Comparison of ENCODE assay signal across 8 cellular contexts in the genomic region with DNA sequence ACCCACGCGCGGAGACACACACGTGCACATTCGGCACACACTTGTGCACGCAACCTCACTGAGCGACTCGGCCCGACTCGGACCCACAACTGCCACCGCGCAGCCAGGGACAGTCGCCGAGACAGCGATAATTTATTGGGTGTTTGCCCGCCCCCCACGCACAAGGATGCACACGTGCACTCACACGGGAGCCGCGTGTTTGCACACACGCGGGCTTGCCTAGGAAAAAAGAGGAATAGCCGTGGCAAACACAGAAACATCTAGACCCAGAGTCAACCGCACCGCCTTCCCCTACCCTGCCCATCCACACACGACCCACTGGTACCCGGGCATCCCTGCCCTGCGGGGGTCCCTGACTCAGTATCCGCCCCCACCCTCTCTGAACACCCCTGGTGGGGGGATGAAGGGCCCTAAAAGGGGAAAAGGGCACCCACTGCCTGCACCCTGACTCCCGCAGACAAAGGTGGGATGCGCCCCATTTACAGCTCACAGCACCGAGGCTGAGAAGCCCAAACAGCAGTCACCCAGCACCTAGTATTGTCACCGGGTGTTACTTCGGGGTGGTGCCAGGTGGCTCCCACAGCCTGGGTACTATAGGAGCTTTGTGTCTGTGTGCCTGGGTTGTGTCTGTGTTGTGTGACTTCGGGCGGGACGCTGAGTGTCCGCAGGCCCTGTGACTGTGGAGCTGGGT.
DNase-seq lines count a peak whose midpoint lies in the region; ATAC-seq and TF ChIP-seq lines count a peak whose summit lies in the region.

No MANE protein-coding gene starts in this region.

- no peaks in the 10 kb centered on the region for H3K9me3 ChIP-seq in BLaER1
- no peaks in the 10 kb centered on the region for H3K9me3 ChIP-seq in MM.1S (replicated peaks; ENCODE audit: insufficient read depth, low read length)
- no peaks in the 10 kb centered on the region for H3K9me3 ChIP-seq in mucosa of stomach (ENCODE audit: control insufficient read depth, low read length)

- H3K9ac ChIP-seq in BLaER1 = peak overlapping the region; percentile 92; the same call in 1 of the 2 replicates
- H3K9ac ChIP-seq in MM.1S (ENCODE audit: low read length) = no peak overlapping the region
- H3K9ac ChIP-seq in mucosa of stomach (ENCODE audit: low read length) = peak overlapping the region; percentile 45

- H3K4me2 ChIP-seq in BLaER1 = peak overlapping the region; percentile 98
- H3K4me2 ChIP-seq in MM.1S (ENCODE audit: low read depth, low read length) = peak overlapping the region; percentile 95; the same call in 1 of the 2 replicates

- H4K20me1 ChIP-seq in BLaER1 (peaks cover 29% of the 10 kb centered on the region), MM.1S (ENCODE audit: insufficient read depth, low read length) (no peaks in the 10 kb centered on the region)

- H3K9me3 Mint-ChIP-seq in central memory CD8-positive, alpha-beta T cell = no peaks in the 10 kb centered on the region

- peak overlapping the region; percentile 94 for H3K27ac Mint-ChIP-seq in central memory CD8-positive, alpha-beta T cell (ENCODE audit: low read depth)

- H3K36me3 Mint-ChIP-seq in central memory CD8-positive, alpha-beta T cell (ENCODE audit: insufficient read depth) = peaks cover 26% of the 10 kb centered on the region

- H3F3A ChIP-seq in MM.1S (ENCODE audit: insufficient read depth, low read length) = peaks cover 10% of the 10 kb centered on the region

- no peak overlapping the region for H2AFZ ChIP-seq in MM.1S (ENCODE audit: low read length)

- no peak for DNase-seq in MM.1S
- no peak for DNase-seq in central memory CD8-positive, alpha-beta T cell (ENCODE audit: low spot score in 2 of 2)
- DNase-seq in GM19240 (ENCODE audit: insufficient read length, low spot score) = no peak
- DNase-seq in NCI-H2029 treated with DMSO at 0.1 percent for 48 hours (lab: John Stamatoyannopoulos, UW) = no peak

- H3K4me3 Mint-ChIP-seq in central memory CD8-positive, alpha-beta T cell = peak overlapping the region; percentile 83

- H3K4me3 ChIP-seq in BLaER1 = peak overlapping the region; percentile 63; the same call in 1 of the 2 replicates
- H3K4me3 ChIP-seq in MM.1S (ENCODE audit: low read length) = peak overlapping the region; percentile 47; the same call in 1 of the 2 replicates
- peak overlapping the region; percentile 51 for H3K4me3 ChIP-seq in mucosa of stomach (ENCODE audit: low read length)

- H3K9me2 ChIP-seq in MM.1S (replicated peaks; ENCODE audit: insufficient read depth, low read length) = no peaks in the 10 kb centered on the region

- peak; percentile 12 for ATAC-seq in central memory CD8-positive, alpha-beta T cell (replicated peaks; ENCODE audit: extremely low read depth, poor library complexity, severe bottlenecking)
- ATAC-seq in HG02981 (IDR thresholded peaks at IDR 0.05; ENCODE audit: unreplicated experiment) (no peak), HG02759 (IDR thresholded peaks at IDR 0.05; ENCODE audit: unreplicated experiment) (no peak)

- H3K27ac ChIP-seq in BLaER1 (peak overlapping the region; percentile 94), MM.1S (ENCODE audit: low read length) (no peak overlapping the region)

- H3K27me3 ChIP-seq in BLaER1 (no peaks in the 10 kb centered on the region), MM.1S (replicated peaks; ENCODE audit: insufficient read depth, low read length) (peaks cover 51% of the 10 kb centered on the region), mucosa of stomach (ENCODE audit: control insufficient read depth, insufficient read depth, low read length) (peaks cover 14% of the 10 kb centered on the region)

- H3K4me1 ChIP-seq in BLaER1 = peaks cover 82% of the 10 kb centered on the region
- peaks cover 6% of the 10 kb centered on the region for H3K4me1 ChIP-seq in MM.1S (ENCODE audit: low read length)
- peaks cover 72% of the 10 kb centered on the region for H3K4me1 ChIP-seq in mucosa of stomach (ENCODE audit: control insufficient read depth, insufficient read depth, low read length)

- H3K36me3 ChIP-seq in BLaER1 (0 out of 2 replicates have a peak, but pooled peaks cover 7% of the 10 kb centered on the region), MM.1S (replicated peaks; ENCODE audit: insufficient read depth, low read length) (no peaks in the 10 kb centered on the region), mucosa of stomach (ENCODE audit: control insufficient read depth, insufficient read depth, low read length) (no peaks in the 10 kb centered on the region)

- H3K27me3 Mint-ChIP-seq in central memory CD8-positive, alpha-beta T cell = no peaks in the 10 kb centered on the region

- no peaks in the 10 kb centered on the region for H3K79me2 ChIP-seq in MM.1S (ENCODE audit: low read length)

- H3K4me1 Mint-ChIP-seq in central memory CD8-positive, alpha-beta T cell = peaks cover 71% of the 10 kb centered on the region

- TF ChIP-seq CTCF in MM.1S (IDR thresholded peaks at IDR 0.05; ENCODE audit: low read length) = no peak
